Comparison of ENCODE assay signal across 17 cellular contexts in the genomic region with DNA sequence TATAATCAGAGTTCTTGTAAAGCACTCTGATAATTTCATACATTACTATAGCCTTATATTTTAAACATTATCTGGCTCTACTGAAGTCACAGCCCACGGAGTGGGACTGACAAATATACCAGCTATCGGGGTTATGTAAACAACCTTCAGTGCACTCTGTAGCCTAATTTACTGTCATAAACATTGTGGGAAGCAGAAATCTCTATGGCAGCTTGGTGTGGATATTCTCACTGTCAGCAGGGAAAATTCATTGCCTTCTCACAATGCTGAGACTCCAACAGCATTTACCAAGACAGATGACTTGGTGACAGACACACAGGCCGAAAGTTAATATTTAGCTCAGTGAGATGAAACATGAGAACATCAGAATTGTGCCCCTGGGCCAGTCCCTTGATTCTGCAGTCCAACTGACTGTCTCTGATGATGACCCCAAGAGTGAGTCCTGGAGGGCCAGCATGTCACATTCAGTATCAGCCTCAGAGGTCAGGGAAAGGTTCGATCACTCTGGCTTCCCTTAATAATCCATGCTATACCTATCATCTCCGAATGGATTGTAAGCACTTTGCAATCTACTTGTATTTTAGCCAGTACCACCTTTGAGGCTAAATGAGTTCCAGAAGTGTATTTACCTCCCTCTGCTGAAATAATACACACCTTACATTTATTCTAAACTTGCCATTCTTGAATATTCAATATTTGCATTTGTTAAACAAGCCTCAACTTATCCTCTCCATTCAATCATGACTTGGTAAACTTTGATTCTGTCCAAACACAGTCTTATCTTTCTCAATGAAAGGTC.
A peak's percentile ranks its signal among the peaks of the same experiment; 100 is the strongest.
DNase-seq lines count a peak whose midpoint lies in the region; ATAC-seq and TF ChIP-seq lines count a peak whose summit lies in the region.
"Had no signal": no experiment of that assay in that cellular context is flagged by ENCODE, and none has a peak within 500 bp of the region (broad histone marks: within the 10 kb centered on the region; RNA-seq: fewer than 3 reads in every experiment).

No MANE protein-coding gene starts in this region.

- POLR2A ChIA-PET in HEK293 (lab: Yijun Ruan, JAX) = no interaction called here

- TF ChIP-seq CTCF in 22Rv1 (IDR thresholded peaks at IDR 0.05) = 0 out of 2 replicates have a peak, but pooled peaks have one; percentile 12
- TF ChIP-seq CTCF in HEK293 (tag by site-specific recombination; IDR thresholded peaks at IDR 0.05) = no peak

- peak overlapping the region; percentile 87 for H3K27ac ChIP-seq in 22Rv1
- peak overlapping the region; percentile 71 for H3K27ac ChIP-seq in HEK293 (ENCODE audit: extremely low read depth, low read depth, low read length)
- H3K27ac ChIP-seq: gastroesophageal sphincter, KMS-11, stomach had no signal

- peaks cover 19% of the 10 kb centered on the region for H3K4me1 ChIP-seq in HEK293 (ENCODE audit: control insufficient read depth, insufficient read depth, low read length)

- H3K9me3 ChIP-seq in HEK293 (ENCODE audit: control insufficient read depth, insufficient read depth, low read depth, low read length) = no peaks in the 10 kb centered on the region
- H3K9me3 ChIP-seq: gastroesophageal sphincter, stomach had no signal

- no peak overlapping the region for H3K4me3 ChIP-seq in HEK293 (ENCODE audit: low read depth, low read length)
- H3K4me3 ChIP-seq: gastroesophageal sphincter, stomach had no signal

- peak; percentile 38 for DNase-seq in NCI-H748 (lab: John Stamatoyannopoulos, UW; ENCODE audit: unreplicated experiment)
- peak; percentile 53 for DNase-seq in left lobe of liver (ENCODE audit: low spot score)
- DNase-seq in stimulated activated naive CD4-positive, alpha-beta T cell treated with Interleukin-2 at 50 U/mL for 16 hours (lab: John Stamatoyannopoulos, UW) = no peak
- DNase-seq in NK-92 (lab: John Stamatoyannopoulos, UW; ENCODE audit: unreplicated experiment) = no peak
- DNase-seq: activated CD4-positive, CD25-positive, alpha-beta regulatory T cell treated with anti-CD3 and anti-CD28 coated beads, Interleukin-2, amount 50 U/mL, for 72 hours; activated effector memory CD4-positive, alpha-beta T cell treated with anti-CD3 and anti-CD28 coated beads, Interleukin-2, amount 50 U/mL, for 16 hours; aorta; HFFc6; NCI-H1694 treated with DMSO at 0.1 percent for 48 hours; Right ventricle myocardium superior; stomach had no signal

- peak; percentile 84 for ATAC-seq in left lobe of liver
- no peak for ATAC-seq in GM19397 (IDR thresholded peaks at IDR 0.05; ENCODE audit: unreplicated experiment)
- ATAC-seq in GM18861 (IDR thresholded peaks at IDR 0.05; ENCODE audit: unreplicated experiment) = no peak
- ATAC-seq: gastroesophageal sphincter had no signal

- CTCF ChIA-PET in HEK293 (lab: Yijun Ruan, JAX) = no interaction called here

- H3K36me3 ChIP-seq in HEK293 (ENCODE audit: control insufficient read depth in 2 of 2, insufficient read depth in 1 of 2, low read length in 2 of 2) = no peaks in the 10 kb centered on the region
- H3K36me3 ChIP-seq: gastroesophageal sphincter, stomach had no signal

TF ChIP-seq in HEK293, 187 proteins besides CTCF, POLR2A, EP300 and RAD21 (continues in another document):
- peak; percentile 71 for TF ChIP-seq GFI1B (tag by site-specific recombination; IDR thresholded peaks at IDR 0.05)
- TF ChIP-seq, protein P1, sequence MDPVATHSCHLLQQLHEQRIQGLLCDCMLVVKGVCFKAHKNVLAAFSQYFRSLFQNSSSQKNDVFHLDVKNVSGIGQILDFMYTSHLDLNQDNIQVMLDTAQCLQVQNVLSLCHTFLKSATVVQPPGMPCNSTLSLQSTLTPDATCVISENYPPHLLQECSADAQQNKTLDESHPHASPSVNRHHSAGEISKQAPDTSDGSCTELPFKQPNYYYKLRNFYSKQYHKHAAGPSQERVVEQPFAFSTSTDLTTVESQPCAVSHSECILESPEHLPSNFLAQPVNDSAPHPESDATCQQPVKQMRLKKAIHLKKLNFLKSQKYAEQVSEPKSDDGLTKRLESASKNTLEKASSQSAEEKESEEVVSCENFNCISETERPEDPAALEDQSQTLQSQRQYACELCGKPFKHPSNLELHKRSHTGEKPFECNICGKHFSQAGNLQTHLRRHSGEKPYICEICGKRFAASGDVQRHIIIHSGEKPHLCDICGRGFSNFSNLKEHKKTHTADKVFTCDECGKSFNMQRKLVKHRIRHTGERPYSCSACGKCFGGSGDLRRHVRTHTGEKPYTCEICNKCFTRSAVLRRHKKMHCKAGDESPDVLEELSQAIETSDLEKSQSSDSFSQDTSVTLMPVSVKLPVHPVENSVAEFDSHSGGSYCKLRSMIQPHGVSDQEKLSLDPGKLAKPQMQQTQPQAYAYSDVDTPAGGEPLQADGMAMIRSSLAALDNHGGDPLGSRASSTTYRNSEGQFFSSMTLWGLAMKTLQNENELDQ (tag by site-specific recombination; IDR thresholded peaks at IDR 0.05; ENCODE audit: low read depth) = no peak
- no peak for TF ChIP-seq ZNF335 (tag by site-specific recombination; conservative IDR thresholded peaks at IDR 0.05)
- 0 out of 2 replicates have a peak, but pooled peaks have one; percentile 28 for TF ChIP-seq ZNF561 (tag by site-specific recombination; IDR thresholded peaks at IDR 0.05; ENCODE audit: borderline replicate concordance)
- TF ChIP-seq ZNF792 (tag by site-specific recombination; IDR thresholded peaks at IDR 0.05) = no peak
- TF ChIP-seq ZNF302 (tag by site-specific recombination; IDR thresholded peaks at IDR 0.05; ENCODE audit: low read depth) = no peak
- TF ChIP-seq ZNF843 (tag by site-specific recombination; IDR thresholded peaks at IDR 0.05) = peak; percentile 89
- TF ChIP-seq ZEB2 (tag by site-specific recombination; IDR thresholded peaks at IDR 0.05) = 0 out of 2 replicates have a peak, but pooled peaks have one; percentile 36
- TF ChIP-seq, protein P2, sequence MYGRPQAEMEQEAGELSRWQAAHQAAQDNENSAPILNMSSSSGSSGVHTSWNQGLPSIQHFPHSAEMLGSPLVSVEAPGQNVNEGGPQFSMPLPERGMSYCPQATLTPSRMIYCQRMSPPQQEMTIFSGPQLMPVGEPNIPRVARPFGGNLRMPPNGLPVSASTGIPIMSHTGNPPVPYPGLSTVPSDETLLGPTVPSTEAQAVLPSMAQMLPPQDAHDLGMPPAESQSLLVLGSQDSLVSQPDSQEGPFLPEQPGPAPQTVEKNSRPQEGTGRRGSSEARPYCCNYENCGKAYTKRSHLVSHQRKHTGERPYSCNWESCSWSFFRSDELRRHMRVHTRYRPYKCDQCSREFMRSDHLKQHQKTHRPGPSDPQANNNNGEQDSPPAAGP (tag by site-specific recombination; IDR thresholded peaks at IDR 0.05) = no peak
- no peak for TF ChIP-seq ZNF529 (tag by site-specific recombination; IDR thresholded peaks at IDR 0.05; ENCODE audit: insufficient replicate concordance)
- TF ChIP-seq, protein P3, sequence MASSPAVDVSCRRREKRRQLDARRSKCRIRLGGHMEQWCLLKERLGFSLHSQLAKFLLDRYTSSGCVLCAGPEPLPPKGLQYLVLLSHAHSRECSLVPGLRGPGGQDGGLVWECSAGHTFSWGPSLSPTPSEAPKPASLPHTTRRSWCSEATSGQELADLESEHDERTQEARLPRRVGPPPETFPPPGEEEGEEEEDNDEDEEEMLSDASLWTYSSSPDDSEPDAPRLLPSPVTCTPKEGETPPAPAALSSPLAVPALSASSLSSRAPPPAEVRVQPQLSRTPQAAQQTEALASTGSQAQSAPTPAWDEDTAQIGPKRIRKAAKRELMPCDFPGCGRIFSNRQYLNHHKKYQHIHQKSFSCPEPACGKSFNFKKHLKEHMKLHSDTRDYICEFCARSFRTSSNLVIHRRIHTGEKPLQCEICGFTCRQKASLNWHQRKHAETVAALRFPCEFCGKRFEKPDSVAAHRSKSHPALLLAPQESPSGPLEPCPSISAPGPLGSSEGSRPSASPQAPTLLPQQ (tag by site-specific recombination; IDR thresholded peaks at IDR 0.05) = no peak
- peak; percentile 78 for TF ChIP-seq FEZF1 (tag by site-specific recombination; IDR thresholded peaks at IDR 0.05)
- TF ChIP-seq ZNF146 (tag by site-specific recombination; IDR thresholded peaks at IDR 0.05) = no peak
- TF ChIP-seq KLF10 (tag by site-specific recombination; IDR thresholded peaks at IDR 0.05) = no peak
- no peak for TF ChIP-seq ZNF596 (tag by site-specific recombination; IDR thresholded peaks at IDR 0.05)
- TF ChIP-seq, protein P4, sequence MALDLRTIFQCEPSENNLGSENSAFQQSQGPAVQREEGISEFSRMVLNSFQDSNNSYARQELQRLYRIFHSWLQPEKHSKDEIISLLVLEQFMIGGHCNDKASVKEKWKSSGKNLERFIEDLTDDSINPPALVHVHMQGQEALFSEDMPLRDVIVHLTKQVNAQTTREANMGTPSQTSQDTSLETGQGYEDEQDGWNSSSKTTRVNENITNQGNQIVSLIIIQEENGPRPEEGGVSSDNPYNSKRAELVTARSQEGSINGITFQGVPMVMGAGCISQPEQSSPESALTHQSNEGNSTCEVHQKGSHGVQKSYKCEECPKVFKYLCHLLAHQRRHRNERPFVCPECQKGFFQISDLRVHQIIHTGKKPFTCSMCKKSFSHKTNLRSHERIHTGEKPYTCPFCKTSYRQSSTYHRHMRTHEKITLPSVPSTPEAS (tag by site-specific recombination; IDR thresholded peaks at IDR 0.05) = no peak
- TF ChIP-seq ZNF621 (tag by site-specific recombination; IDR thresholded peaks at IDR 0.05) = no peak
- TF ChIP-seq ZNF776 (tag by site-specific recombination; IDR thresholded peaks at IDR 0.05; ENCODE audit: borderline replicate concordance) = no peak
- TF ChIP-seq ZNF660 (tag by site-specific recombination; IDR thresholded peaks at IDR 0.05) = no peak
- peak; percentile 28 for TF ChIP-seq ZFHX2 (tag by site-specific recombination; conservative IDR thresholded peaks at IDR 0.05)
- no peak for TF ChIP-seq ZNF221 (tag by site-specific recombination; IDR thresholded peaks at IDR 0.05; ENCODE audit: borderline replicate concordance)
- no peak for TF ChIP-seq ZNF132 (tag by site-specific recombination; IDR thresholded peaks at IDR 0.05; ENCODE audit: borderline replicate concordance)
- no peak for TF ChIP-seq ZNF37A (tag by site-specific recombination; IDR thresholded peaks at IDR 0.05)
- TF ChIP-seq ZBTB17 (tag by site-specific recombination; IDR thresholded peaks at IDR 0.05) = peak; percentile 96
- peak; percentile 54 for TF ChIP-seq ZIC2 (tag by site-specific recombination; IDR thresholded peaks at IDR 0.05)
- TF ChIP-seq ZNF138 (tag by site-specific recombination; IDR thresholded peaks at IDR 0.05; ENCODE audit: borderline replicate concordance) = no peak

Comparison
In these comparisons a context has a peak if more than half of its experiments do, and no peak if none do; other contexts are left out.
1. DNase-seq: peak in NCI-H748 (single experiment) and left lobe of liver (single experiment); none in stimulated activated naive CD4-positive, alpha-beta T cell treated with Interleukin-2 at 50 U/mL for 16 hours (single experiment) and NK-92 (single experiment).